ENCODE assay signal across 8 cellular contexts in genomic region chr10:28532509-28533314, GRCh38. TPM values are rescaled to one million over a fixed set of nuclear protein-coding genes. Genes with fewer than 3 reads are reported as not detected.
A peak's percentile ranks its signal among the peaks of the same experiment; 100 is the strongest.
DNase-seq lines count a peak whose midpoint lies in the region; TF ChIP-seq lines count a peak whose summit lies in the region.

WAC (plus strand) TSS chr10:28533118; CDS start chr10:28533580, 462 bp downstream.

- peak within 1 kb of the TSS; percentile 99 for H3K27ac Mint-ChIP-seq in neural progenitor cell

- H2AFZ ChIP-seq in MM.1S (ENCODE audit: low read length) (peak within 1 kb of the TSS; percentile 92), neural progenitor cell (replicated peaks) (peak within 1 kb of the TSS; percentile 99)

- H3K36me3 ChIP-seq in ES-I3 (ENCODE audit: insufficient read depth, low read length) (peaks cover 10% of the 10 kb centered on the region; the same call in 1 of the 2 replicates), HAP-1 (replicated peaks) (peaks cover 40% of the 10 kb centered on the region), MM.1S (replicated peaks; ENCODE audit: insufficient read depth, low read length) (peaks cover 11% of the 10 kb centered on the region; the same call in 1 of the 2 replicates), neural progenitor cell (peaks cover 35% of the 10 kb centered on the region)

- peak within 1 kb of the TSS; percentile 97 for H3K4me3 Mint-ChIP-seq in neural progenitor cell

- no peaks in the 10 kb centered on the region for H3K9me3 ChIP-seq in ES-I3 (ENCODE audit: control insufficient read depth, insufficient read depth, low read length)
- no peaks in the 10 kb centered on the region for H3K9me3 ChIP-seq in HAP-1
- no peaks in the 10 kb centered on the region for H3K9me3 ChIP-seq in MM.1S (replicated peaks; ENCODE audit: insufficient read depth, low read length)
- no peaks in the 10 kb centered on the region for H3K9me3 ChIP-seq in neural progenitor cell (ENCODE audit: low read depth)

- H3K27me3 ChIP-seq in HAP-1 (ENCODE audit: low read depth) (no peaks in the 10 kb centered on the region), MM.1S (replicated peaks; ENCODE audit: insufficient read depth, low read length) (no peaks in the 10 kb centered on the region), neural progenitor cell (no peaks in the 10 kb centered on the region)

- peaks cover 34% of the 10 kb centered on the region for H3K36me3 Mint-ChIP-seq in neural progenitor cell

- in situ Hi-C loops in HAP-1 (cut with MboI; ENCODE audit: low sequenced_read_pairs), result no loop called here

- peak within 1 kb of the TSS; percentile 78 for H3K4me2 ChIP-seq in MM.1S (ENCODE audit: low read depth, low read length)
- peak within 1 kb of the TSS; percentile 93 for H3K4me2 ChIP-seq in neural progenitor cell

- DNase-seq in HAP-1 (ENCODE audit: low spot score in 2 of 2) (peak; percentile 88 to 96), MM.1S (peak; percentile 94), SIG-M5 (lab: John Stamatoyannopoulos, UW) (peak; percentile 15), activated gamma-delta T cell treated with Interleukin-2 at 50 U/mL for 16 hours (peak; percentile 97), foreskin fibroblast (peak; percentile 93 to 98), neural progenitor cell (ENCODE audit: low spot score) (peak; percentile 97), stromal cell of bone marrow (ENCODE audit: low read depth) (peak; percentile 88)

- H4K20me1 ChIP-seq in MM.1S (ENCODE audit: insufficient read depth, low read length) (peaks cover 13% of the 10 kb centered on the region), neural progenitor cell (ENCODE audit: low read depth) (peaks cover 55% of the 10 kb centered on the region)

- H3K9ac ChIP-seq in ES-I3 (ENCODE audit: low read depth, low read length) (peak within 1 kb of the TSS; percentile 93), MM.1S (ENCODE audit: low read length) (peak within 1 kb of the TSS; percentile 98), neural progenitor cell (peak within 1 kb of the TSS; percentile 100)

- H3F3A ChIP-seq in MM.1S (ENCODE audit: insufficient read depth, low read length), result peaks cover 3% of the 10 kb centered on the region; the same call in 1 of the 2 replicates
- peaks cover 30% of the 10 kb centered on the region for H3F3A ChIP-seq in neural progenitor cell (ENCODE audit: low read depth)

- H3K27me3 Mint-ChIP-seq in neural progenitor cell (ENCODE audit: insufficient read depth, low read depth), result peaks cover 4% of the 10 kb centered on the region

- H3K4me3 ChIP-seq in HAP-1, result peak within 1 kb of the TSS; percentile 83
- peak within 1 kb of the TSS; percentile 92 for H3K4me3 ChIP-seq in MM.1S (ENCODE audit: low read length)
- H3K4me3 ChIP-seq in foreskin fibroblast (ENCODE audit: low read depth in 1 of 2, low read length in 2 of 2), result peak within 1 kb of the TSS; percentile 69 to 95
- H3K4me3 ChIP-seq in neural progenitor cell, result peak within 1 kb of the TSS; percentile 93

- peaks cover 3% of the 10 kb centered on the region for H3K9me3 Mint-ChIP-seq in neural progenitor cell

- no peaks in the 10 kb centered on the region for H3K9me2 ChIP-seq in MM.1S (replicated peaks; ENCODE audit: insufficient read depth, low read length)

- H3K79me2 ChIP-seq in MM.1S (ENCODE audit: low read length) (peaks cover 58% of the 10 kb centered on the region), neural progenitor cell (ENCODE audit: low read depth) (peaks cover 95% of the 10 kb centered on the region)

- peak within 1 kb of the TSS; percentile 99 for H3K27ac ChIP-seq in MM.1S (ENCODE audit: low read length)
- peak within 1 kb of the TSS; percentile 100 for H3K27ac ChIP-seq in neural progenitor cell

- TF ChIP-seq CTCF in MM.1S (IDR thresholded peaks at IDR 0.05; ENCODE audit: low read length) (no peak), foreskin fibroblast (IDR thresholded peaks at IDR 0.05; ENCODE audit: low read depth, low read length) (no peak), neural progenitor cell (IDR thresholded peaks at IDR 0.05) (peak; percentile 34)

- H3K4me1 ChIP-seq in ES-I3 (ENCODE audit: insufficient read depth, low read length) (no peaks in the 10 kb centered on the region), HAP-1 (peaks cover 7% of the 10 kb centered on the region), MM.1S (ENCODE audit: low read length) (peaks cover 29% of the 10 kb centered on the region), neural progenitor cell (peaks cover 36% of the 10 kb centered on the region)

- H3K4me1 Mint-ChIP-seq in neural progenitor cell, result peaks cover 32% of the 10 kb centered on the region

RNA-seq across cellular contexts. Expression of gene WAC, which starts in this region (rescaled TPM):
- 138 and 174 TPM in 2 replicates for total RNA-seq in neural progenitor cell (ENCODE audit: low replicate concordance)

Comparison
In these comparisons a context has a peak if more than half of its experiments do, and no peak if none do; other contexts are left out.
1. Peak in every context shown above with its lines: DNase-seq, H3K4me3 ChIP-seq and H3K27ac ChIP-seq.
2. DNase-seq: peak in every context shown above with its lines; median percentile 97 in activated gamma-delta T cell treated with Interleukin-2 at 50 U/mL for 16 hours; 97 in neural progenitor cell; 96 in foreskin fibroblast; 94 in MM.1S; 92 in HAP-1; 88 in stromal cell of bone marrow; 15 in SIG-M5.